ENCODE assay signal across 8 cellular contexts in genomic region chr12:7107181-7108041, GRCh38. TPM values are rescaled to one million over a fixed set of nuclear protein-coding genes. Genes with fewer than 3 reads are reported as not detected.
DNase-seq lines count a peak whose midpoint lies in the region; ATAC-seq, FAIRE-seq and TF ChIP-seq lines count a peak whose summit lies in the region.

No MANE protein-coding gene starts in this region.

- no peak for TF ChIP-seq POLR2A in endothelial cell of umbilical vein (IDR thresholded peaks at IDR 0.05; ENCODE audit: low read depth, low read length)

- H3K36me3 ChIP-seq in Panc1 (ENCODE audit: control insufficient read depth, insufficient read depth, low read length) (no peaks in the 10 kb centered on the region; the same call in 1 of the 2 replicates), endothelial cell of umbilical vein (ENCODE audit: control insufficient read depth in 2 of 2, extremely low read depth in 1 of 2, insufficient read depth in 2 of 2, low read length in 2 of 2) (no peaks in the 10 kb centered on the region), neural progenitor cell (peaks cover 15% of the 10 kb centered on the region), BE2C (no peaks in the 10 kb centered on the region)

- CTCF ChIA-PET in Panc1 (lab: Charles Lee) (no interaction called here), endothelial cell of umbilical vein (lab: Charles Lee) (interaction anchor here (0.7 to 6.5 kb wide), 10 partner anchors 8 to 238 kb away, joined by 3 to 73 read pairs (median 8); partner anchors contain the start of genes C12orf57, C1S, CLSTN3 and RNU7-1)

- no peak for TF ChIP-seq CTCF in GM12865 (IDR thresholded peaks at IDR 0.05; ENCODE audit: insufficient read depth, low read depth, low read length, missing control alignments)
- TF ChIP-seq CTCF in Panc1 (IDR thresholded peaks at IDR 0.05), result no peak
- no peak for TF ChIP-seq CTCF in endothelial cell of umbilical vein (IDR thresholded peaks at IDR 0.05; ENCODE audit: extremely low read depth in 1 of 2, insufficient read depth in 1 of 2, low read depth in 1 of 2, low read length in 2 of 2)
- no peak for TF ChIP-seq CTCF in neural progenitor cell (IDR thresholded peaks at IDR 0.05)
- TF ChIP-seq CTCF in BE2C (IDR thresholded peaks at IDR 0.05; ENCODE audit: low read depth, low read length), result no peak

- ATAC-seq in Panc1 (no peak), GM19455 (IDR thresholded peaks at IDR 0.05; ENCODE audit: unreplicated experiment) (no peak), HG02623 (IDR thresholded peaks at IDR 0.05; ENCODE audit: unreplicated experiment) (no peak)

- peak overlapping the region; percentile 80 for H3K4me2 ChIP-seq in endothelial cell of umbilical vein (ENCODE audit: insufficient read depth, low read length)
- peak overlapping the region; percentile 80 for H3K4me2 ChIP-seq in neural progenitor cell

- H3K9me1 ChIP-seq in endothelial cell of umbilical vein (replicated peaks; ENCODE audit: control insufficient read depth, extremely low read depth, insufficient read depth, low read length), result no peaks in the 10 kb centered on the region

- H3F3A ChIP-seq in neural progenitor cell (ENCODE audit: low read depth), result peaks cover 5% of the 10 kb centered on the region

- dilution Hi-C loops in endothelial cell of umbilical vein (cut with MboI; ENCODE audit: extremely low pct_ligation_motif_present, low sequenced_read_pairs), result no loop called here

- H3K79me2 ChIP-seq in endothelial cell of umbilical vein (ENCODE audit: control insufficient read depth, insufficient read depth, low read length) (no peaks in the 10 kb centered on the region), neural progenitor cell (ENCODE audit: low read depth) (peaks cover 9% of the 10 kb centered on the region)

- intact Hi-C loops in Panc1 (cut with micrococcal nuclease; ENCODE audit: unreplicated experiment) (no loop called here), endothelial cell of umbilical vein (cut with micrococcal nuclease) (loop anchor here (2.0 to 5.0 kb wide), 4 partner anchors 15 to 235 kb away; partner anchors contain the start of genes C1R, EMG1, LPCAT3 and PHB2)

- POLR2A ChIA-PET in Panc1 (lab: Charles Lee) (no interaction called here), endothelial cell of umbilical vein (lab: Charles Lee) (no interaction called here)

- H2AFZ ChIP-seq in endothelial cell of umbilical vein (ENCODE audit: low read depth, low read length) (peak overlapping the region; percentile 92), neural progenitor cell (replicated peaks) (no peak overlapping the region)

- H3K27ac Mint-ChIP-seq in neural progenitor cell, result no peak overlapping the region

- H3K9me3 Mint-ChIP-seq in neural progenitor cell, result peaks cover 12% of the 10 kb centered on the region

- in situ Hi-C loops in Panc1 (cut with HindIII; ENCODE audit: low pct_unique_long_range_greater_than_20kb, low sequenced_read_pairs), result no loop called here

- H3K4me1 ChIP-seq in Panc1 (ENCODE audit: control insufficient read depth, insufficient read depth, low read length), result peaks cover 5% of the 10 kb centered on the region; the same call in 1 of the 2 replicates
- H3K4me1 ChIP-seq in endothelial cell of umbilical vein (ENCODE audit: control insufficient read depth, extremely low read depth, insufficient read depth, low read length), result peaks cover 8% of the 10 kb centered on the region
- no peaks in the 10 kb centered on the region for H3K4me1 ChIP-seq in neural progenitor cell
- H3K4me1 ChIP-seq in BE2C, result no peaks in the 10 kb centered on the region

- DNase-seq in GM12865 (ENCODE audit: low read depth) (peak; percentile 34), Panc1 (ENCODE audit: low read depth, low spot score) (no peak), endothelial cell of umbilical vein (ENCODE audit: low read depth, low spot score) (no peak), neural progenitor cell (ENCODE audit: low spot score) (no peak), BE2C (no peak), NCI-H2196 (lab: John Stamatoyannopoulos, UW; ENCODE audit: unreplicated experiment) (no peak)

- peak overlapping the region; percentile 93 for H3K4me3 ChIP-seq in GM12865 (ENCODE audit: low read depth, low read length)
- peak overlapping the region; percentile 51 to 75 for H3K4me3 ChIP-seq in Panc1 (ENCODE audit: low read depth in 2 of 2, low read length in 2 of 2)
- H3K4me3 ChIP-seq in endothelial cell of umbilical vein (replicated peaks in 1 of 3; ENCODE audit: insufficient read depth in 1 of 3, low read depth in 1 of 3, low read length in 3 of 3), result peak overlapping the region in 2 of 3 experiments; percentile 39 to 64
- H3K4me3 ChIP-seq in neural progenitor cell, result peak overlapping the region; percentile 58
- H3K4me3 ChIP-seq in BE2C (ENCODE audit: low read depth, low read length), result no peak overlapping the region

- H3K9me3 ChIP-seq in Panc1 (ENCODE audit: control insufficient read depth, insufficient read depth, low read depth, low read length) (peaks cover 7% of the 10 kb centered on the region; the same call in 1 of the 2 replicates), endothelial cell of umbilical vein (replicated peaks; ENCODE audit: control insufficient read depth, insufficient read depth, low read length) (no peaks in the 10 kb centered on the region), neural progenitor cell (ENCODE audit: low read depth) (peaks cover 4% of the 10 kb centered on the region), BE2C (no peaks in the 10 kb centered on the region)

- peaks cover 4% of the 10 kb centered on the region for H3K27me3 Mint-ChIP-seq in neural progenitor cell (ENCODE audit: insufficient read depth, low read depth)

- H4K20me1 ChIP-seq in endothelial cell of umbilical vein (replicated peaks; ENCODE audit: control insufficient read depth, extremely low read depth, insufficient read depth, low read length) (no peaks in the 10 kb centered on the region), neural progenitor cell (ENCODE audit: low read depth) (no peaks in the 10 kb centered on the region)

- FAIRE-seq in endothelial cell of umbilical vein (lab: Jason Lieb, UNC), result no peak

- peaks cover 18% of the 10 kb centered on the region for H3K4me1 Mint-ChIP-seq in neural progenitor cell

- H3K9ac ChIP-seq in endothelial cell of umbilical vein (replicated peaks; ENCODE audit: extremely low read depth, insufficient read depth, low read length), result no peak overlapping the region
- no peak overlapping the region for H3K9ac ChIP-seq in neural progenitor cell

- BruUV-seq in Panc1 (replicated peaks; lab: Mats Ljungman, UMichigan) (no TSS peak), endothelial cell of umbilical vein (replicated peaks; lab: Mats Ljungman, UMichigan) (no TSS peak)

- no peaks in the 10 kb centered on the region for H3K27me3 ChIP-seq in Panc1 (ENCODE audit: control insufficient read depth, insufficient read depth, low read length)
- H3K27me3 ChIP-seq in endothelial cell of umbilical vein (ENCODE audit: control insufficient read depth in 2 of 2, insufficient read depth in 2 of 2, low read length in 2 of 2), result no peaks in the 10 kb centered on the region
- no peaks in the 10 kb centered on the region for H3K27me3 ChIP-seq in neural progenitor cell
- H3K27me3 ChIP-seq in BE2C, result 0 out of 2 replicates have a peak, but pooled peaks cover 4% of the 10 kb centered on the region

- peaks cover 8% of the 10 kb centered on the region for H3K36me3 Mint-ChIP-seq in neural progenitor cell

- peak overlapping the region; percentile 87 for H3K27ac ChIP-seq in Panc1 (ENCODE audit: low read length)
- no peak overlapping the region for H3K27ac ChIP-seq in endothelial cell of umbilical vein (ENCODE audit: insufficient read depth, low read depth, low read length)
- H3K27ac ChIP-seq in neural progenitor cell, result no peak overlapping the region

- peak overlapping the region; percentile 89 for H3K4me3 Mint-ChIP-seq in neural progenitor cell

RNA-seq across cellular contexts. Expression of gene C1RL, which starts 1.6 kb away (rescaled TPM):
- total RNA-seq in Panc1 (2021; ENCODE audit: unreplicated experiment), result 10.7 TPM
- 6.9 TPM for polyA plus RNA-seq in Panc1 (2012; ENCODE audit: insufficient read length)
- 22.5 and 25.0 TPM in 2 replicates for total RNA-seq in endothelial cell of umbilical vein
- polyA plus RNA-seq in endothelial cell of umbilical vein, result 20.9 and 26.3 TPM in 2 replicates
- polyA plus RNA-seq in endothelial cell of umbilical vein (2011; cell fraction: cytosol; rRNA removed), result 13.6 and 17.1 TPM in 2 replicates
- 15.9 and 16.0 TPM in 2 replicates for polyA plus RNA-seq in endothelial cell of umbilical vein (2011; cell fraction: nucleus; rRNA removed)
- polyA plus RNA-seq in endothelial cell of umbilical vein (2012), result 16.7 and 24.1 TPM in 2 replicates
- 26.8 and 31.1 TPM in 2 replicates for polyA minus RNA-seq in endothelial cell of umbilical vein
- polyA minus RNA-seq in endothelial cell of umbilical vein (2011; cell fraction: cytosol; rRNA and poly(A)+ RNA removed), result 12.6 TPM
- 10.4 and 13.0 TPM in 2 replicates for polyA minus RNA-seq in endothelial cell of umbilical vein (2011; cell fraction: nucleus; rRNA and poly(A)+ RNA removed)
- total RNA-seq in neural progenitor cell (ENCODE audit: low replicate concordance), result 18.3 and 32.2 TPM in 2 replicates
- polyA plus RNA-seq in BE2C (2012; ENCODE audit: insufficient read depth, insufficient read length, low read depth), result 0.80 TPM

RNA-seq across cellular contexts. Expression of gene C1R, which starts 15.2 kb away (rescaled TPM):
- total RNA-seq in Panc1 (2021; ENCODE audit: unreplicated experiment), result 1.3 TPM
- 1.8 TPM for polyA plus RNA-seq in Panc1 (2012; ENCODE audit: insufficient read length)
- 3.1 and 3.6 TPM in 2 replicates for total RNA-seq in endothelial cell of umbilical vein
- polyA plus RNA-seq in endothelial cell of umbilical vein, result 5.1 and 5.8 TPM in 2 replicates
- polyA plus RNA-seq in endothelial cell of umbilical vein (2011; cell fraction: cytosol; rRNA removed), result 3.4 and 3.9 TPM in 2 replicates
- polyA plus RNA-seq in endothelial cell of umbilical vein (2011; cell fraction: nucleus; rRNA removed), result 2.6 and 3.6 TPM in 2 replicates
- polyA plus RNA-seq in endothelial cell of umbilical vein (2012), result 2.7 and 2.8 TPM in 2 replicates
- 2.4 and 4.1 TPM in 2 replicates for polyA minus RNA-seq in endothelial cell of umbilical vein
- polyA minus RNA-seq in endothelial cell of umbilical vein (2011; cell fraction: cytosol; rRNA and poly(A)+ RNA removed), result 1.4 TPM
- polyA minus RNA-seq in endothelial cell of umbilical vein (2011; cell fraction: nucleus; rRNA and poly(A)+ RNA removed), result 0.53 and 2.5 TPM in 2 replicates
- total RNA-seq in neural progenitor cell (ENCODE audit: low replicate concordance), result 3.3 and 8.8 TPM in 2 replicates
- 1.2 TPM for polyA plus RNA-seq in BE2C (2012; ENCODE audit: insufficient read depth, insufficient read length, low read depth)

RNA-seq across cellular contexts. Expression of gene RBP5, which starts 21.3 kb away (rescaled TPM):
- total RNA-seq in Panc1 (2021; ENCODE audit: unreplicated experiment) (not detected), endothelial cell of umbilical vein (not detected in 2 replicates), neural progenitor cell (ENCODE audit: low replicate concordance) (not detected in 2 replicates)
- polyA plus RNA-seq in Panc1 (2012; ENCODE audit: insufficient read length), result 1.3 TPM
- 0.11 and 0.12 TPM in 2 replicates for polyA plus RNA-seq in endothelial cell of umbilical vein
- polyA plus RNA-seq in endothelial cell of umbilical vein (2011; cell fraction: cytosol; rRNA removed), result 0.19 and 0.20 TPM in 2 replicates
- 0.59 and 1.5 TPM in 2 replicates for polyA plus RNA-seq in endothelial cell of umbilical vein (2011; cell fraction: nucleus; rRNA removed)
- 0.71 and 1.3 TPM in 2 replicates for polyA plus RNA-seq in endothelial cell of umbilical vein (2012)
- 0.25 TPM in 1 of 2 replicates, not detected in the other for polyA minus RNA-seq in endothelial cell of umbilical vein
- polyA minus RNA-seq in endothelial cell of umbilical vein (2011; cell fraction: cytosol; rRNA and poly(A)+ RNA removed), result not detected
- not detected in 2 replicates for polyA minus RNA-seq in endothelial cell of umbilical vein (2011; cell fraction: nucleus; rRNA and poly(A)+ RNA removed)
- 2.3 TPM for polyA plus RNA-seq in BE2C (2012; ENCODE audit: insufficient read depth, insufficient read length, low read depth)

RNA-seq across cellular contexts. Expression of gene CLSTN3, which starts 22.8 kb away (rescaled TPM):
- total RNA-seq in Panc1 (2021; ENCODE audit: unreplicated experiment) (5.9 TPM), endothelial cell of umbilical vein (24.2 and 27.8 TPM in 2 replicates), neural progenitor cell (ENCODE audit: low replicate concordance) (24.0 and 36.9 TPM in 2 replicates)
- 13.7 TPM for polyA plus RNA-seq in Panc1 (2012; ENCODE audit: insufficient read length)
- polyA plus RNA-seq in endothelial cell of umbilical vein, result 38.9 and 45.9 TPM in 2 replicates
- 23.0 TPM in 2 replicates for polyA plus RNA-seq in endothelial cell of umbilical vein (2011; cell fraction: cytosol; rRNA removed)
- 47.4 and 50.2 TPM in 2 replicates for polyA plus RNA-seq in endothelial cell of umbilical vein (2011; cell fraction: nucleus; rRNA removed)
- 26.0 and 28.7 TPM in 2 replicates for polyA plus RNA-seq in endothelial cell of umbilical vein (2012)
- polyA minus RNA-seq in endothelial cell of umbilical vein, result 66.8 and 96.6 TPM in 2 replicates
- polyA minus RNA-seq in endothelial cell of umbilical vein (2011; cell fraction: cytosol; rRNA and poly(A)+ RNA removed), result 11.8 TPM
- polyA minus RNA-seq in endothelial cell of umbilical vein (2011; cell fraction: nucleus; rRNA and poly(A)+ RNA removed), result 27.2 and 28.1 TPM in 2 replicates
- 49.9 TPM for polyA plus RNA-seq in BE2C (2012; ENCODE audit: insufficient read depth, insufficient read length, low read depth)

RNA-seq across cellular contexts. Expression of gene C1S, which starts 46.9 kb away (rescaled TPM):
- total RNA-seq in Panc1 (2021; ENCODE audit: unreplicated experiment), result 1.8 TPM
- polyA plus RNA-seq in Panc1 (2012; ENCODE audit: insufficient read length), result 1.4 TPM
- total RNA-seq in endothelial cell of umbilical vein, result 0.38 and 0.83 TPM in 2 replicates
- 0.16 and 0.32 TPM in 2 replicates for polyA plus RNA-seq in endothelial cell of umbilical vein
- polyA plus RNA-seq in endothelial cell of umbilical vein (2011; cell fraction: cytosol; rRNA removed), result 0.09 and 0.21 TPM in 2 replicates
- 2.5 and 2.8 TPM in 2 replicates for polyA plus RNA-seq in endothelial cell of umbilical vein (2011; cell fraction: nucleus; rRNA removed)
- polyA plus RNA-seq in endothelial cell of umbilical vein (2012), result 0.63 and 0.98 TPM in 2 replicates
- 0.55 and 1.3 TPM in 2 replicates for polyA minus RNA-seq in endothelial cell of umbilical vein
- 2.6 TPM for polyA minus RNA-seq in endothelial cell of umbilical vein (2011; cell fraction: cytosol; rRNA and poly(A)+ RNA removed)
- 0.58 and 1.4 TPM in 2 replicates for polyA minus RNA-seq in endothelial cell of umbilical vein (2011; cell fraction: nucleus; rRNA and poly(A)+ RNA removed)
- 0.56 and 2.1 TPM in 2 replicates for total RNA-seq in neural progenitor cell (ENCODE audit: low replicate concordance)
- polyA plus RNA-seq in BE2C (2012; ENCODE audit: insufficient read depth, insufficient read length, low read depth), result 6.8 TPM
